Comparison of ENCODE assay signal across 1 cellular context in genomic region chr9:34048730-34049629, GRCh38.
TF ChIP-seq lines count a peak whose summit lies in the region.

UBAP2 (minus strand) TSS chr9:34048887; CDS start chr9:34017148, 31,739 bp downstream.

TF ChIP-seq in HepG2, 621 proteins besides CTCF, POLR2A, EP300 and RAD21 (continued from another document and continues in another):
- no peak for TF ChIP-seq KIAA2018 (CRISPR knock-in tag; IDR thresholded peaks at IDR 0.05; ENCODE audit: borderline replicate concordance)
- peak; percentile 50 for TF ChIP-seq HDAC2 (CRISPR knock-in tag; IDR thresholded peaks at IDR 0.05)
- peak; percentile 95 for TF ChIP-seq POLR2AphosphoS5 (IDR thresholded peaks at IDR 0.05; ENCODE audit: low read depth, low read length)
- TF ChIP-seq ZBTB25 (CRISPR knock-in tag; IDR thresholded peaks at IDR 0.05), result peak; percentile 39
- TF ChIP-seq NR2F6 (IDR thresholded peaks at IDR 0.05), result no peak
- peak; percentile 29; the same call in 1 of the 2 replicates for TF ChIP-seq NR2F6 (CRISPR knock-in tag; IDR thresholded peaks at IDR 0.05)
- peak; percentile 49; the same call in 1 of the 2 replicates for TF ChIP-seq ZZZ3 (CRISPR knock-in tag; IDR thresholded peaks at IDR 0.05; ENCODE audit: borderline replicate concordance)
- TF ChIP-seq ZSCAN22 (CRISPR knock-in tag; IDR thresholded peaks at IDR 0.05), result 0 out of 2 replicates have a peak, but pooled peaks have one; percentile 1
- peak; percentile 74; the same call in 1 of the 2 replicates for TF ChIP-seq HOXA5 (CRISPR knock-in tag; IDR thresholded peaks at IDR 0.05)
- peak; percentile 27; the same call in 1 of the 2 replicates for TF ChIP-seq HNF4A (CRISPR knock-in tag; IDR thresholded peaks at IDR 0.05)
- peak; percentile 22; the same call in 1 of the 2 replicates for TF ChIP-seq ZNF318 (CRISPR knock-in tag; IDR thresholded peaks at IDR 0.05)
- peak; percentile 67 for TF ChIP-seq MXD4 (CRISPR knock-in tag; IDR thresholded peaks at IDR 0.05)
- TF ChIP-seq XRCC5 (optimal IDR thresholded peaks at IDR 0.05; ENCODE audit: low read length), result peak; percentile 32
- peak; percentile 21; the same call in 1 of the 2 replicates for TF ChIP-seq ATF3 (CRISPR knock-in tag; IDR thresholded peaks at IDR 0.05)
- TF ChIP-seq HOXD1 (CRISPR knock-in tag; IDR thresholded peaks at IDR 0.05), result peak; percentile 84; the same call in 1 of the 2 replicates
- TF ChIP-seq ZNF597 (CRISPR knock-in tag; IDR thresholded peaks at IDR 0.05), result no peak
- no peak for TF ChIP-seq ZBTB49 (CRISPR knock-in tag; IDR thresholded peaks at IDR 0.05; ENCODE audit: borderline replicate concordance)
- peak; percentile 87 for TF ChIP-seq SNAPC2 (CRISPR knock-in tag; IDR thresholded peaks at IDR 0.05)
- peak; percentile 95 for TF ChIP-seq MXI1 (IDR thresholded peaks at IDR 0.05; ENCODE audit: borderline replicate concordance, low read depth, low read length)
- TF ChIP-seq TFAP4 (IDR thresholded peaks at IDR 0.05; ENCODE audit: borderline replicate concordance, low read depth), result peak; percentile 38; the same call in 1 of the 2 replicates
- TF ChIP-seq ZNF503 (CRISPR knock-in tag; IDR thresholded peaks at IDR 0.05), result 0 out of 2 replicates have a peak, but pooled peaks have one; percentile 7
- TF ChIP-seq ELF1 (CRISPR knock-in tag; IDR thresholded peaks at IDR 0.05), result peak; percentile 64
- TF ChIP-seq ETS1 (CRISPR knock-in tag; IDR thresholded peaks at IDR 0.05), result peak; percentile 55; the same call in 1 of the 2 replicates
